2 cellular contexts compared by ENCODE assay signal in the genomic region with DNA sequence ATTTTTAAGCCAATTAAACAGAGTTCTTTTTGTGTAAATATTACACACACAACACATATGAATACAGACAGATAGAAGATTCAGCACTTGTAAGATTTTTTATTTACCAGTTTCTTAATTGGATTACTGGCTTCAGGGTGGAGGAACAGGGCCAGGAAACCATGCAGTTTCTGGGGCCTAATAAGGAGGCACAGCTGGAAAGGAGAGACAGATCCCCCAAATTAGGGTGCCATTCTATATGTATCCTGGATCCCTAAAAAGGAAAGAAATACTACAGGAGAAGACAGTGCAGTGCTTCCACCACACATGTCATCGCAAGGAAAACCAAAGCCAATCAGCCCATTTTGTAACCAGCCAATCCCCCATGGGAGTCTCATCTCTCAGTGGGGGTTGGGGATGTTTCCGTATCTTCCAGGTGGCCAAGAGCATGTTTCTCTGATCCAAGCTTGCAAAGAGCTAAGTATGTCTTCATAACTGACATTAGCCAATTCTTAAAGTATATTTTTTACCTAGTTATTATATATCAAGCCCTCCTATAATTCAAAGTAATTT.
A peak's percentile ranks its signal among the peaks of the same experiment; 100 is the strongest.
TF ChIP-seq lines count a peak whose summit lies in the region.

No MANE protein-coding gene starts in this region.

TF ChIP-seq in GM23338, 12 proteins besides CTCF, POLR2A, EP300 and RAD21 (continues in another document):
- TF ChIP-seq EZH2 (IDR thresholded peaks at IDR 0.05; ENCODE audit: low read depth, unreplicated experiment), result no peak
- TF ChIP-seq JUNB (IDR thresholded peaks at IDR 0.05; ENCODE audit: unreplicated experiment), result no peak
- no peak for TF ChIP-seq EZH2phosphoT487 (IDR thresholded peaks at IDR 0.05; ENCODE audit: unreplicated experiment)
- TF ChIP-seq CREB1 (CRISPR knock-in tag; IDR thresholded peaks at IDR 0.05; ENCODE audit: low read depth), result no peak
- no peak for TF ChIP-seq STAT1 (IDR thresholded peaks at IDR 0.05; ENCODE audit: unreplicated experiment)
- TF ChIP-seq ZNF331 (CRISPR knock-in tag; IDR thresholded peaks at IDR 0.05; ENCODE audit: low read depth), result no peak
- TF ChIP-seq, protein P1, sequence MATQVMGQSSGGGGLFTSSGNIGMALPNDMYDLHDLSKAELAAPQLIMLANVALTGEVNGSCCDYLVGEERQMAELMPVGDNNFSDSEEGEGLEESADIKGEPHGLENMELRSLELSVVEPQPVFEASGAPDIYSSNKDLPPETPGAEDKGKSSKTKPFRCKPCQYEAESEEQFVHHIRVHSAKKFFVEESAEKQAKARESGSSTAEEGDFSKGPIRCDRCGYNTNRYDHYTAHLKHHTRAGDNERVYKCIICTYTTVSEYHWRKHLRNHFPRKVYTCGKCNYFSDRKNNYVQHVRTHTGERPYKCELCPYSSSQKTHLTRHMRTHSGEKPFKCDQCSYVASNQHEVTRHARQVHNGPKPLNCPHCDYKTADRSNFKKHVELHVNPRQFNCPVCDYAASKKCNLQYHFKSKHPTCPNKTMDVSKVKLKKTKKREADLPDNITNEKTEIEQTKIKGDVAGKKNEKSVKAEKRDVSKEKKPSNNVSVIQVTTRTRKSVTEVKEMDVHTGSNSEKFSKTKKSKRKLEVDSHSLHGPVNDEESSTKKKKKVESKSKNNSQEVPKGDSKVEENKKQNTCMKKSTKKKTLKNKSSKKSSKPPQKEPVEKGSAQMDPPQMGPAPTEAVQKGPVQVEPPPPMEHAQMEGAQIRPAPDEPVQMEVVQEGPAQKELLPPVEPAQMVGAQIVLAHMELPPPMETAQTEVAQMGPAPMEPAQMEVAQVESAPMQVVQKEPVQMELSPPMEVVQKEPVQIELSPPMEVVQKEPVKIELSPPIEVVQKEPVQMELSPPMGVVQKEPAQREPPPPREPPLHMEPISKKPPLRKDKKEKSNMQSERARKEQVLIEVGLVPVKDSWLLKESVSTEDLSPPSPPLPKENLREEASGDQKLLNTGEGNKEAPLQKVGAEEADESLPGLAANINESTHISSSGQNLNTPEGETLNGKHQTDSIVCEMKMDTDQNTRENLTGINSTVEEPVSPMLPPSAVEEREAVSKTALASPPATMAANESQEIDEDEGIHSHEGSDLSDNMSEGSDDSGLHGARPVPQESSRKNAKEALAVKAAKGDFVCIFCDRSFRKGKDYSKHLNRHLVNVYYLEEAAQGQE (IDR thresholded peaks at IDR 0.05; ENCODE audit: unreplicated experiment), result no peak
- TF ChIP-seq, protein P2, sequence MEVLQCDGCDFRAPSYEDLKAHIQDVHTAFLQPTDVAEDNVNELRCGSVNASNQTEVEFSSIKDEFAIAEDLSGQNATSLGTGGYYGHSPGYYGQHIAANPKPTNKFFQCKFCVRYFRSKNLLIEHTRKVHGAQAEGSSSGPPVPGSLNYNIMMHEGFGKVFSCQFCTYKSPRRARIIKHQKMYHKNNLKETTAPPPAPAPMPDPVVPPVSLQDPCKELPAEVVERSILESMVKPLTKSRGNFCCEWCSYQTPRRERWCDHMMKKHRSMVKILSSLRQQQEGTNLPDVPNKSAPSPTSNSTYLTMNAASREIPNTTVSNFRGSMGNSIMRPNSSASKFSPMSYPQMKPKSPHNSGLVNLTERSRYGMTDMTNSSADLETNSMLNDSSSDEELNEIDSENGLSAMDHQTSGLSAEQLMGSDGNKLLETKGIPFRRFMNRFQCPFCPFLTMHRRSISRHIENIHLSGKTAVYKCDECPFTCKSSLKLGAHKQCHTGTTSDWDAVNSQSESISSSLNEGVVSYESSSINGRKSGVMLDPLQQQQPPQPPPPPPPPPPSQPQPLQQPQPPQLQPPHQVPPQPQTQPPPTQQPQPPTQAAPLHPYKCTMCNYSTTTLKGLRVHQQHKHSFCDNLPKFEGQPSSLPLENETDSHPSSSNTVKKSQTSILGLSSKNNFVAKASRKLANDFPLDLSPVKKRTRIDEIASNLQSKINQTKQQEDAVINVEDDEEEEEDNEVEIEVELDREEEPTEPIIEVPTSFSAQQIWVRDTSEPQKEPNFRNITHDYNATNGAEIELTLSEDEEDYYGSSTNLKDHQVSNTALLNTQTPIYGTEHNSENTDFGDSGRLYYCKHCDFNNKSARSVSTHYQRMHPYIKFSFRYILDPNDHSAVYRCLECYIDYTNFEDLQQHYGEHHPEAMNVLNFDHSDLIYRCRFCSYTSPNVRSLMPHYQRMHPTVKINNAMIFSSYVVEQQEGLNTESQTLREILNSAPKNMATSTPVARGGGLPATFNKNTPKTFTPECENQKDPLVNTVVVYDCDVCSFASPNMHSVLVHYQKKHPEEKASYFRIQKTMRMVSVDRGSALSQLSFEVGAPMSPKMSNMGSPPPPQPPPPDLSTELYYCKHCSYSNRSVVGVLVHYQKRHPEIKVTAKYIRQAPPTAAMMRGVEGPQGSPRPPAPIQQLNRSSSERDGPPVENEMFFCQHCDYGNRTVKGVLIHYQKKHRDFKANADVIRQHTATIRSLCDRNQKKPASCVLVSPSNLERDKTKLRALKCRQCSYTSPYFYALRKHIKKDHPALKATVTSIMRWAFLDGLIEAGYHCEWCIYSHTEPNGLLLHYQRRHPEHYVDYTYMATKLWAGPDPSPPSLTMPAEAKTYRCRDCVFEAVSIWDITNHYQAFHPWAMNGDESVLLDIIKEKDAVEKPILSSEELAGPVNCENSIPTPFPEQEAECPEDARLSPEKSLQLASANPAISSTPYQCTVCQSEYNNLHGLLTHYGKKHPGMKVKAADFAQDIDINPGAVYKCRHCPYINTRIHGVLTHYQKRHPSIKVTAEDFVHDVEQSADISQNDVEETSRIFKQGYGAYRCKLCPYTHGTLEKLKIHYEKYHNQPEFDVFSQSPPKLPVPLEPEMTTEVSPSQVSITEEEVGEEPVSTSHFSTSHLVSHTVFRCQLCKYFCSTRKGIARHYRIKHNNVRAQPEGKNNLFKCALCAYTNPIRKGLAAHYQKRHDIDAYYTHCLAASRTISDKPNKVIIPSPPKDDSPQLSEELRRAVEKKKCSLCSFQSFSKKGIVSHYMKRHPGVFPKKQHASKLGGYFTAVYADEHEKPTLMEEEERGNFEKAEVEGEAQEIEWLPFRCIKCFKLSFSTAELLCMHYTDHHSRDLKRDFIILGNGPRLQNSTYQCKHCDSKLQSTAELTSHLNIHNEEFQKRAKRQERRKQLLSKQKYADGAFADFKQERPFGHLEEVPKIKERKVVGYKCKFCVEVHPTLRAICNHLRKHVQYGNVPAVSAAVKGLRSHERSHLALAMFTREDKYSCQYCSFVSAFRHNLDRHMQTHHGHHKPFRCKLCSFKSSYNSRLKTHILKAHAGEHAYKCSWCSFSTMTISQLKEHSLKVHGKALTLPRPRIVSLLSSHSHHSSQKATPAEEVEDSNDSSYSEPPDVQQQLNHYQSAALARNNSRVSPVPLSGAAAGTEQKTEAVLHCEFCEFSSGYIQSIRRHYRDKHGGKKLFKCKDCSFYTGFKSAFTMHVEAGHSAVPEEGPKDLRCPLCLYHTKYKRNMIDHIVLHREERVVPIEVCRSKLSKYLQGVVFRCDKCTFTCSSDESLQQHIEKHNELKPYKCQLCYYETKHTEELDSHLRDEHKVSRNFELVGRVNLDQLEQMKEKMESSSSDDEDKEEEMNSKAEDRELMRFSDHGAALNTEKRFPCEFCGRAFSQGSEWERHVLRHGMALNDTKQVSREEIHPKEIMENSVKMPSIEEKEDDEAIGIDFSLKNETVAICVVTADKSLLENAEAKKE (CRISPR knock-in tag; IDR thresholded peaks at IDR 0.05), result no peak
- TF ChIP-seq, protein P3, sequence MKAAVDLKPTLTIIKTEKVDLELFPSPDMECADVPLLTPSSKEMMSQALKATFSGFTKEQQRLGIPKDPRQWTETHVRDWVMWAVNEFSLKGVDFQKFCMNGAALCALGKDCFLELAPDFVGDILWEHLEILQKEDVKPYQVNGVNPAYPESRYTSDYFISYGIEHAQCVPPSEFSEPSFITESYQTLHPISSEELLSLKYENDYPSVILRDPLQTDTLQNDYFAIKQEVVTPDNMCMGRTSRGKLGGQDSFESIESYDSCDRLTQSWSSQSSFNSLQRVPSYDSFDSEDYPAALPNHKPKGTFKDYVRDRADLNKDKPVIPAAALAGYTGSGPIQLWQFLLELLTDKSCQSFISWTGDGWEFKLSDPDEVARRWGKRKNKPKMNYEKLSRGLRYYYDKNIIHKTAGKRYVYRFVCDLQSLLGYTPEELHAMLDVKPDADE (IDR thresholded peaks at IDR 0.05), result no peak

TF ChIP-seq in HEK293, 187 proteins besides CTCF, POLR2A, EP300 and RAD21:
- TF ChIP-seq ZNF664 (tag by site-specific recombination; IDR thresholded peaks at IDR 0.05) (no peak), MZF1 (tag by site-specific recombination; IDR thresholded peaks at IDR 0.05; ENCODE audit: borderline replicate concordance) (0 out of 2 replicates have a peak, but pooled peaks have one; percentile 16), ZNF558 (tag by site-specific recombination; IDR thresholded peaks at IDR 0.05) (no peak), SETDB1 (IDR thresholded peaks at IDR 0.05; ENCODE audit: insufficient read length, low read length) (peak; percentile 98), ZNF157 (tag by site-specific recombination; IDR thresholded peaks at IDR 0.05) (no peak), ZNF561 (tag by site-specific recombination; IDR thresholded peaks at IDR 0.05; ENCODE audit: borderline replicate concordance) (no peak), ZFHX2 (tag by site-specific recombination; conservative IDR thresholded peaks at IDR 0.05) (no peak), GLI4 (tag by site-specific recombination; IDR thresholded peaks at IDR 0.05) (no peak), RBAK (tag by site-specific recombination; IDR thresholded peaks at IDR 0.05) (no peak)
- TF ChIP-seq, protein P4, sequence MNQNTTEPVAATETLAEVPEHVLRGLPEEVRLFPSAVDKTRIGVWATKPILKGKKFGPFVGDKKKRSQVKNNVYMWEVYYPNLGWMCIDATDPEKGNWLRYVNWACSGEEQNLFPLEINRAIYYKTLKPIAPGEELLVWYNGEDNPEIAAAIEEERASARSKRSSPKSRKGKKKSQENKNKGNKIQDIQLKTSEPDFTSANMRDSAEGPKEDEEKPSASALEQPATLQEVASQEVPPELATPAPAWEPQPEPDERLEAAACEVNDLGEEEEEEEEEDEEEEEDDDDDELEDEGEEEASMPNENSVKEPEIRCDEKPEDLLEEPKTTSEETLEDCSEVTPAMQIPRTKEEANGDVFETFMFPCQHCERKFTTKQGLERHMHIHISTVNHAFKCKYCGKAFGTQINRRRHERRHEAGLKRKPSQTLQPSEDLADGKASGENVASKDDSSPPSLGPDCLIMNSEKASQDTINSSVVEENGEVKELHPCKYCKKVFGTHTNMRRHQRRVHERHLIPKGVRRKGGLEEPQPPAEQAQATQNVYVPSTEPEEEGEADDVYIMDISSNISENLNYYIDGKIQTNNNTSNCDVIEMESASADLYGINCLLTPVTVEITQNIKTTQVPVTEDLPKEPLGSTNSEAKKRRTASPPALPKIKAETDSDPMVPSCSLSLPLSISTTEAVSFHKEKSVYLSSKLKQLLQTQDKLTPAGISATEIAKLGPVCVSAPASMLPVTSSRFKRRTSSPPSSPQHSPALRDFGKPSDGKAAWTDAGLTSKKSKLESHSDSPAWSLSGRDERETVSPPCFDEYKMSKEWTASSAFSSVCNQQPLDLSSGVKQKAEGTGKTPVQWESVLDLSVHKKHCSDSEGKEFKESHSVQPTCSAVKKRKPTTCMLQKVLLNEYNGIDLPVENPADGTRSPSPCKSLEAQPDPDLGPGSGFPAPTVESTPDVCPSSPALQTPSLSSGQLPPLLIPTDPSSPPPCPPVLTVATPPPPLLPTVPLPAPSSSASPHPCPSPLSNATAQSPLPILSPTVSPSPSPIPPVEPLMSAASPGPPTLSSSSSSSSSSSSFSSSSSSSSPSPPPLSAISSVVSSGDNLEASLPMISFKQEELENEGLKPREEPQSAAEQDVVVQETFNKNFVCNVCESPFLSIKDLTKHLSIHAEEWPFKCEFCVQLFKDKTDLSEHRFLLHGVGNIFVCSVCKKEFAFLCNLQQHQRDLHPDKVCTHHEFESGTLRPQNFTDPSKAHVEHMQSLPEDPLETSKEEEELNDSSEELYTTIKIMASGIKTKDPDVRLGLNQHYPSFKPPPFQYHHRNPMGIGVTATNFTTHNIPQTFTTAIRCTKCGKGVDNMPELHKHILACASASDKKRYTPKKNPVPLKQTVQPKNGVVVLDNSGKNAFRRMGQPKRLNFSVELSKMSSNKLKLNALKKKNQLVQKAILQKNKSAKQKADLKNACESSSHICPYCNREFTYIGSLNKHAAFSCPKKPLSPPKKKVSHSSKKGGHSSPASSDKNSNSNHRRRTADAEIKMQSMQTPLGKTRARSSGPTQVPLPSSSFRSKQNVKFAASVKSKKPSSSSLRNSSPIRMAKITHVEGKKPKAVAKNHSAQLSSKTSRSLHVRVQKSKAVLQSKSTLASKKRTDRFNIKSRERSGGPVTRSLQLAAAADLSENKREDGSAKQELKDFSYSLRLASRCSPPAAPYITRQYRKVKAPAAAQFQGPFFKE (tag by site-specific recombination; IDR thresholded peaks at IDR 0.05; ENCODE audit: borderline replicate concordance), result no peak
- TF ChIP-seq, protein P5, sequence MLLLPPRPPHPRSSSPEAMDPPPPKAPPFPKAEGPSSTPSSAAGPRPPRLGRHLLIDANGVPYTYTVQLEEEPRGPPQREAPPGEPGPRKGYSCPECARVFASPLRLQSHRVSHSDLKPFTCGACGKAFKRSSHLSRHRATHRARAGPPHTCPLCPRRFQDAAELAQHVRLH (tag by site-specific recombination; IDR thresholded peaks at IDR 0.05), result no peak
- TF ChIP-seq, protein P6, sequence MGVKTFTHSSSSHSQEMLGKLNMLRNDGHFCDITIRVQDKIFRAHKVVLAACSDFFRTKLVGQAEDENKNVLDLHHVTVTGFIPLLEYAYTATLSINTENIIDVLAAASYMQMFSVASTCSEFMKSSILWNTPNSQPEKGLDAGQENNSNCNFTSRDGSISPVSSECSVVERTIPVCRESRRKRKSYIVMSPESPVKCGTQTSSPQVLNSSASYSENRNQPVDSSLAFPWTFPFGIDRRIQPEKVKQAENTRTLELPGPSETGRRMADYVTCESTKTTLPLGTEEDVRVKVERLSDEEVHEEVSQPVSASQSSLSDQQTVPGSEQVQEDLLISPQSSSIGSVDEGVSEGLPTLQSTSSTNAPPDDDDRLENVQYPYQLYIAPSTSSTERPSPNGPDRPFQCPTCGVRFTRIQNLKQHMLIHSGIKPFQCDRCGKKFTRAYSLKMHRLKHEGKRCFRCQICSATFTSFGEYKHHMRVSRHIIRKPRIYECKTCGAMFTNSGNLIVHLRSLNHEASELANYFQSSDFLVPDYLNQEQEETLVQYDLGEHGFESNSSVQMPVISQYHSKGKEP (tag by site-specific recombination; IDR thresholded peaks at IDR 0.05), result no peak
TF ChIP-seq in HEK293: peak in this region for 2.
